In the genomic region with DNA sequence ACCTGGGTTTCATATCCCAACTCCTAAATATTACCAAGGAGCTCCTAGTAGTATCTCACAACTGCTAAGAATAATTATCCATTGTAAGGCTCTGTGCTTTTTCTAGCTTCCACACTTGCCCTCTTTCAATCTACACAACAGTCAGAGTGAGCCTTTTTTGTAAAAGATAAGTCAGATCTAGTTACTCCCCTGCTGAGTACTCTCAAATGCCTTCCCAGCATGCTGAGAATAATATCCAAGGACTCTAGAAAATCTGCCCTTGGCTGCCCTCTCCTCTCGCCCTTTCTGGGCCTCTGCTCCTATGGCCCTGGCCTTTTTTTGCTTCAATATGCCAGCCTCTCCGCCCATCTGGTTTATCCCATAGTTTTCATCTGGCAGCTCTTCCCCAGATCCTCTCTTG, we compare ENCODE assay signal across 2 cellular contexts.
TF ChIP-seq lines count a peak whose summit lies in the region.

No MANE protein-coding gene starts in this region.

TF ChIP-seq in A549, 52 proteins besides CTCF, POLR2A, EP300 and RAD21 (continued from another document):
- TF ChIP-seq ZFP36 (IDR thresholded peaks at IDR 0.05; ENCODE audit: borderline replicate concordance, partially characterized antibody) = no peak
- TF ChIP-seq, protein P1, sequence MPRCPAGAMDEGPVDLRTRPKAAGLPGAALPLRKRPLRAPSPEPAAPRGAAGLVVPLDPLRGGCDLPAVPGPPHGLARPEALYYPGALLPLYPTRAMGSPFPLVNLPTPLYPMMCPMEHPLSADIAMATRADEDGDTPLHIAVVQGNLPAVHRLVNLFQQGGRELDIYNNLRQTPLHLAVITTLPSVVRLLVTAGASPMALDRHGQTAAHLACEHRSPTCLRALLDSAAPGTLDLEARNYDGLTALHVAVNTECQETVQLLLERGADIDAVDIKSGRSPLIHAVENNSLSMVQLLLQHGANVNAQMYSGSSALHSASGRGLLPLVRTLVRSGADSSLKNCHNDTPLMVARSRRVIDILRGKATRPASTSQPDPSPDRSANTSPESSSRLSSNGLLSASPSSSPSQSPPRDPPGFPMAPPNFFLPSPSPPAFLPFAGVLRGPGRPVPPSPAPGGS (IDR thresholded peaks at IDR 0.05) = no peak
- no peak for TF ChIP-seq SMC3 (IDR thresholded peaks at IDR 0.05)
- TF ChIP-seq CBX2 (IDR thresholded peaks at IDR 0.05; ENCODE audit: borderline replicate concordance, low read depth) = no peak
- no peak for TF ChIP-seq TP53 (CRISPR knock-in tag; IDR thresholded peaks at IDR 0.05)

TF ChIP-seq in HepG2, 621 proteins besides CTCF, POLR2A, EP300 and RAD21 (continued from another document):
- TF ChIP-seq, protein P2, sequence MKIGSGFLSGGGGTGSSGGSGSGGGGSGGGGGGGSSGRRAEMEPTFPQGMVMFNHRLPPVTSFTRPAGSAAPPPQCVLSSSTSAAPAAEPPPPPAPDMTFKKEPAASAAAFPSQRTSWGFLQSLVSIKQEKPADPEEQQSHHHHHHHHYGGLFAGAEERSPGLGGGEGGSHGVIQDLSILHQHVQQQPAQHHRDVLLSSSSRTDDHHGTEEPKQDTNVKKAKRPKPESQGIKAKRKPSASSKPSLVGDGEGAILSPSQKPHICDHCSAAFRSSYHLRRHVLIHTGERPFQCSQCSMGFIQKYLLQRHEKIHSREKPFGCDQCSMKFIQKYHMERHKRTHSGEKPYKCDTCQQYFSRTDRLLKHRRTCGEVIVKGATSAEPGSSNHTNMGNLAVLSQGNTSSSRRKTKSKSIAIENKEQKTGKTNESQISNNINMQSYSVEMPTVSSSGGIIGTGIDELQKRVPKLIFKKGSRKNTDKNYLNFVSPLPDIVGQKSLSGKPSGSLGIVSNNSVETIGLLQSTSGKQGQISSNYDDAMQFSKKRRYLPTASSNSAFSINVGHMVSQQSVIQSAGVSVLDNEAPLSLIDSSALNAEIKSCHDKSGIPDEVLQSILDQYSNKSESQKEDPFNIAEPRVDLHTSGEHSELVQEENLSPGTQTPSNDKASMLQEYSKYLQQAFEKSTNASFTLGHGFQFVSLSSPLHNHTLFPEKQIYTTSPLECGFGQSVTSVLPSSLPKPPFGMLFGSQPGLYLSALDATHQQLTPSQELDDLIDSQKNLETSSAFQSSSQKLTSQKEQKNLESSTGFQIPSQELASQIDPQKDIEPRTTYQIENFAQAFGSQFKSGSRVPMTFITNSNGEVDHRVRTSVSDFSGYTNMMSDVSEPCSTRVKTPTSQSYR (CRISPR knock-in tag; IDR thresholded peaks at IDR 0.05; ENCODE audit: borderline replicate concordance) = no peak
TF ChIP-seq in HepG2: peak in this region for 0.
